ENCODE assay signal across 8 cellular contexts in the genomic region with DNA sequence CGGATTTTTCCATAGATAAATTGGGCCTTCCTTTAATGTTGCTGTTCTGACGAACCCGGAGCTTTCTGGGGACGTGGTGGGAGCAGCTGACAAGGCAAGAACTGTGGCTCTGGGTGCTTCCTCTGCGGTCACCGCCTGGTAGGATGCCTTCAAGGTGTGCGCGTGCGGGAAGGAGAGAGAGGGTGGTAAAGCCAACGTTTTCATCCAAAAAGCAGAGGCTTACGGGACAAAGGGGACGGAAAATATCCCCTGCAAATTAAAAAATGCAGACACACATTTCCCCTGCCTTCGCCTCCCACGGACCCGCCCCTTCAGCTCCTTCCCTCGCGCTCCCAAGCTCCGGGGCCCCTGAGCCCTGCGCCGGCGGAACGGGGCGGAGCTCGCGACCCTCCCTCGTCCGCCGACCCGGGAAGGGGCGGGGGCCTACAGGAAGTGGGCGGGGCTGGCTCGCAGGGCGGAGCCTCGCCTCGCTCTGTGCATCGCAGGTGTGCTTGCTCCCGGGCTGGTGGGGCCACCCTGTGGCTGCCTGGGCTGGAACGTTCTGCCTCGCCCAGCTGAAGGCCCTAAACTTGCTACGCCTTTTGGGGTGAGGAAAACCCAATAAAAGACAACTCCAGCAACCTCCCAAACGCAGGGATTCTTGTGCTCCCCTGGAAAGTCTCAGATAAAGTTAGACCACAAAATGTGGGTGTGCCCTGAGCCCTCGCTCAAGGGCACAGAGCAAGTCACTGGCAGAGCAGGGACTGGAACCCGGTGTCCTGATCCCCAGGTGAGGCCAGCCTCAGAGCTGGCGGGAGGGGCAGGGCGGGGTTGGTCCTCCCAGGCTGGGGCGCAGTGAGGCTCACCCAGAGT. TPM values are rescaled to one million over a fixed set of nuclear protein-coding genes. Genes with fewer than 3 reads are reported as not detected.
A peak's percentile ranks its signal among the peaks of the same experiment; 100 is the strongest.
DNase-seq lines count a peak whose midpoint lies in the region; ATAC-seq and TF ChIP-seq lines count a peak whose summit lies in the region.

No MANE protein-coding gene starts in this region.

- H3K27me3 ChIP-seq in esophagus squamous epithelium (peaks cover 0 to 12% (median 0%) of the 10 kb centered on the region in 4 donors), osteoblast (ENCODE audit: insufficient read depth, low read length) (peaks cover 19% of the 10 kb centered on the region), thyroid gland (no peaks in the 10 kb centered on the region)

- 6 to 15% methylated on average over 29 to 34 of the region's 46 CpGs for WGBS in esophagus squamous epithelium, 2 donors
- 17 to 21% methylated on average over 21 to 24 of the region's 46 CpGs for WGBS in thyroid gland, 2 donors

- peak overlapping the region; percentile 20 to 73 (median 42) for H3K27ac ChIP-seq in esophagus squamous epithelium
- H3K27ac ChIP-seq in osteoblast (ENCODE audit: low read depth, low read length): no peak overlapping the region
- peak overlapping the region in 2 of 3 donors; percentile 2 to 30 for H3K27ac ChIP-seq in thyroid gland

- H3K79me2 ChIP-seq in osteoblast (ENCODE audit: insufficient read depth, low read length): no peaks in the 10 kb centered on the region

- H3K4me1 ChIP-seq in esophagus squamous epithelium (peaks cover 10 to 53% (median 25%) of the 10 kb centered on the region in 3 donors), osteoblast (ENCODE audit: insufficient read depth, low read length) (peaks cover 21% of the 10 kb centered on the region), thyroid gland (peaks cover 13 to 27% of the 10 kb centered on the region in 2 donors)

- no peaks in the 10 kb centered on the region for H4K20me1 ChIP-seq in osteoblast (ENCODE audit: insufficient read depth, low read length)

- H3K36me3 ChIP-seq in esophagus squamous epithelium: no peaks in the 10 kb centered on the region
- H3K36me3 ChIP-seq in osteoblast (ENCODE audit: insufficient read depth, low read length): no peaks in the 10 kb centered on the region
- no peaks in the 10 kb centered on the region for H3K36me3 ChIP-seq in thyroid gland

- TF ChIP-seq POLR2A in esophagus squamous epithelium (IDR thresholded peaks at IDR 0.05) (no peak), thyroid gland (IDR thresholded peaks at IDR 0.05) (peak in 1 of 2 donors; percentile 18)

- H3K4me2 ChIP-seq in osteoblast (ENCODE audit: insufficient read depth, low read length): peak overlapping the region; percentile 58

- no peaks in the 10 kb centered on the region for H3K9me3 ChIP-seq in esophagus squamous epithelium
- H3K9me3 ChIP-seq in osteoblast (ENCODE audit: low read depth, low read length): no peaks in the 10 kb centered on the region
- no peaks in the 10 kb centered on the region for H3K9me3 ChIP-seq in thyroid gland

- ATAC-seq in HG02798 (IDR thresholded peaks at IDR 0.05; ENCODE audit: poor library complexity, unreplicated experiment): peak; percentile 50
- no peak for ATAC-seq in GM18520 (IDR thresholded peaks at IDR 0.05; ENCODE audit: unreplicated experiment)

- H2AFZ ChIP-seq in osteoblast (ENCODE audit: low read length): peak overlapping the region; percentile 65

- intact Hi-C loops in esophagus squamous epithelium (cut with DNase I) (loop anchor here (5.0 to 10.0 kb wide), 3 partner anchors 95 to 445 kb away; no protein-coding TSS in a partner anchor), thyroid gland (cut with DNase I) (loop anchor here (5.0 kb wide), 2 partner anchors 277 to 452 kb away; no protein-coding TSS in a partner anchor)

- DNase-seq in NCI-H748 treated with DMSO at 0.1 percent for 48 hours (lab: John Stamatoyannopoulos, UW) (peak; percentile 33), activated T-cell treated with anti-CD3 and anti-CD28 coated beads for 1 hour (ENCODE audit: low read depth) (peak; percentile 79), esophagus squamous epithelium (lab: John Stamatoyannopoulos, UW) (no peak), osteoblast (ENCODE audit: insufficient read length, low spot score, missing footprints) (peak; percentile 66), thyroid gland (peak; percentile 78 to 80)

- H3K4me3 ChIP-seq in esophagus squamous epithelium (peak overlapping the region; percentile 24 to 66 (median 35)), osteoblast (ENCODE audit: insufficient read depth, low read length) (peak overlapping the region; percentile 57), thyroid gland (replicated peaks in 1 of 3) (peak overlapping the region in 1 of 3 donors; percentile 23)

- TF ChIP-seq CTCF in GM12872 (IDR thresholded peaks at IDR 0.05; ENCODE audit: insufficient read depth, low read depth, low read length) (peak; percentile 47), esophagus squamous epithelium (IDR thresholded peaks at IDR 0.05) (peak; percentile 15 to 53 (median 30)), osteoblast (IDR thresholded peaks at IDR 0.05; ENCODE audit: extremely low read depth, low read depth, low read length) (no peak), thyroid gland (IDR thresholded peaks at IDR 0.05) (peak in 3 of 6 experiments; percentile 29 to 55 (median 45))

RNA-seq across cellular contexts. Expression of a gene that starts 25.4 kb away (rescaled TPM):
- total RNA-seq in esophagus squamous epithelium (10 to 100 TPM; 15.6 to 27.8 (median 20.2) TPM), osteoblast (65.1 and 68.8 TPM in 2 replicates), thyroid gland (10 to 100 TPM; 30.8 to 68.7 (median 43.2) TPM)
